In the genomic region with DNA sequence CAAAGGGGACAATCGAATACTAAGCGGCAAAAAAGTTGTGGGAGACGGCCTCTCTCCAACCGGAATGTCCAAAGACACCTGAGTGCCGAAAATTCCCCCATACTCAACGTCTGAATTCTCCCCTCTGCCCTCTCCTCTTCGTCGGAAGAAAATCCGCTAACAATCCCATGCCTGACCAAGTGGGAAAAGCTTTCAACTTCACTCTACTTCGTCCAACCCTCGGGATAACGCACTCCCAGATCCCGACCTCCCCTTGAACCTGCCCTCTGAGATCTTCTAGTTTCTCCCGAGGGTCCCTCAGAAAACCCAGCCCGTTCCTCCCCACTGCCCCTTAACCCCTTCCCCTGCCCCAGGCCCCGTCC, we compare ENCODE assay signal across 8 cellular contexts. TPM values are rescaled to one million over a fixed set of nuclear protein-coding genes. Genes with fewer than 3 reads are reported as not detected.
DNase-seq lines count a peak whose midpoint lies in the region; ATAC-seq and TF ChIP-seq lines count a peak whose summit lies in the region.

No MANE protein-coding gene starts in this region.

- intact Hi-C loops in dendritic cell treated with granulocyte-macrophage colony-stimulating factor and Interleukin-4, amounts not matched to agents 40 ng/mL and 50 ng/mL, for 4 days (cut with micrococcal nuclease): no loop called here
- intact Hi-C loops in aorta (cut with DNase I): loop anchor here in 1 of 2 donors (10.0 kb wide), 1 partner anchor 230 kb away; the partner anchor contains the start of gene GNAO1

- DNase-seq in M059J (ENCODE audit: low read depth) (peak; percentile 30), mesothelial cell of epicardium (ENCODE audit: low spot score in 2 of 2, unreplicated experiment in 2 of 2) (no peak), aorta (no peak), NCI-H1417 treated with DMSO at 0.1 percent for 48 hours (lab: John Stamatoyannopoulos, UW) (no peak), NCI-H146 treated with DMSO at 0.1 percent for 48 hours (lab: John Stamatoyannopoulos, UW; ENCODE audit: unreplicated experiment) (no peak)

- TF ChIP-seq CTCF in mesothelial cell of epicardium (IDR thresholded peaks at IDR 0.05; ENCODE audit: unreplicated experiment): no peak

- H3K9me3 Mint-ChIP-seq in dendritic cell treated with granulocyte-macrophage colony-stimulating factor and Interleukin-4, amounts not matched to agents 40 ng/mL and 50 ng/mL, for 4 days: no peaks in the 10 kb centered on the region
- no peaks in the 10 kb centered on the region for H3K9me3 Mint-ChIP-seq in mesothelial cell of epicardium

- H3K27me3 Mint-ChIP-seq in dendritic cell treated with granulocyte-macrophage colony-stimulating factor and Interleukin-4, amounts not matched to agents 40 ng/mL and 50 ng/mL, for 4 days: no peaks in the 10 kb centered on the region
- no peaks in the 10 kb centered on the region for H3K27me3 Mint-ChIP-seq in mesothelial cell of epicardium (ENCODE audit: low read depth)

- peak overlapping the region; percentile 88 to 98 (median 96) for H3K4me2 ChIP-seq in BLaER1 treated with 17β-estradiol and CSF1 and Interleukin-3, amounts not matched to agents 10 nM and 100 nM

- peak overlapping the region; percentile 87 for H3K27ac Mint-ChIP-seq in dendritic cell treated with granulocyte-macrophage colony-stimulating factor and Interleukin-4, amounts not matched to agents 40 ng/mL and 50 ng/mL, for 4 days
- peak overlapping the region; percentile 88 for H3K27ac Mint-ChIP-seq in mesothelial cell of epicardium

- H3K9me3 ChIP-seq in BLaER1 treated with 17β-estradiol and CSF1 and Interleukin-3, amounts not matched to agents 10 nM and 100 nM (replicated peaks in 1 of 11): no peaks in the 10 kb centered on the region
- no peaks in the 10 kb centered on the region for H3K9me3 ChIP-seq in aorta (ENCODE audit: control insufficient read depth, low read length)

- H3K27ac ChIP-seq in BLaER1 treated with 17β-estradiol and CSF1 and Interleukin-3, amounts not matched to agents 10 nM and 100 nM: peak overlapping the region; percentile 85 to 95 (median 90); a peak in 21 of 22 replicates
- H3K27ac ChIP-seq in aorta (ENCODE audit: low read depth in 1 of 2, low read length in 2 of 2): peak overlapping the region in 1 of 2 donors; percentile 94

- H3K36me3 Mint-ChIP-seq in dendritic cell treated with granulocyte-macrophage colony-stimulating factor and Interleukin-4, amounts not matched to agents 40 ng/mL and 50 ng/mL, for 4 days (ENCODE audit: low read depth): peaks cover 11% of the 10 kb centered on the region
- H3K36me3 Mint-ChIP-seq in mesothelial cell of epicardium: no peaks in the 10 kb centered on the region

- peaks cover 43% of the 10 kb centered on the region for H3K4me1 Mint-ChIP-seq in dendritic cell treated with granulocyte-macrophage colony-stimulating factor and Interleukin-4, amounts not matched to agents 40 ng/mL and 50 ng/mL, for 4 days (ENCODE audit: low read depth)
- peaks cover 30% of the 10 kb centered on the region for H3K4me1 Mint-ChIP-seq in mesothelial cell of epicardium

- H3K9ac ChIP-seq in BLaER1 treated with 17β-estradiol and CSF1 and Interleukin-3, amounts not matched to agents 10 nM and 100 nM: peak overlapping the region; percentile 87 to 98 (median 94)

- peaks cover 25 to 52% (median 41%) of the 10 kb centered on the region in 11 experiments; a peak in 21 of 22 replicates for H4K20me1 ChIP-seq in BLaER1 treated with 17β-estradiol and CSF1 and Interleukin-3, amounts not matched to agents 10 nM and 100 nM

- H3K4me3 ChIP-seq in BLaER1 treated with 17β-estradiol and CSF1 and Interleukin-3, amounts not matched to agents 10 nM and 100 nM: peak overlapping the region; percentile 77 to 98 (median 96)
- peak overlapping the region; percentile 98 to 100 for H3K4me3 ChIP-seq in aorta (ENCODE audit: low read length in 2 of 2)

- peaks cover 0 to 10% (median 5%) of the 10 kb centered on the region in 11 experiments; a peak in 11 of 22 replicates for H3K36me3 ChIP-seq in BLaER1 treated with 17β-estradiol and CSF1 and Interleukin-3, amounts not matched to agents 10 nM and 100 nM
- H3K36me3 ChIP-seq in aorta (ENCODE audit: control insufficient read depth in 1 of 2, insufficient read depth in 2 of 2, low read length in 1 of 2): no peaks in the 10 kb centered on the region

- ATAC-seq in aorta (ENCODE audit: low FRiP score) (peak; percentile 4), HG02763 (IDR thresholded peaks at IDR 0.05; ENCODE audit: unreplicated experiment) (no peak)

- peak overlapping the region; percentile 97 for H3K4me3 Mint-ChIP-seq in dendritic cell treated with granulocyte-macrophage colony-stimulating factor and Interleukin-4, amounts not matched to agents 40 ng/mL and 50 ng/mL, for 4 days
- H3K4me3 Mint-ChIP-seq in mesothelial cell of epicardium: peak overlapping the region; percentile 89

- H3K4me1 ChIP-seq in BLaER1 treated with 17β-estradiol and CSF1 and Interleukin-3, amounts not matched to agents 10 nM and 100 nM: peaks cover 31 to 48% (median 38%) of the 10 kb centered on the region in 10 experiments
- H3K4me1 ChIP-seq in aorta (ENCODE audit: control insufficient read depth in 1 of 2, insufficient read depth in 2 of 2, low read length in 2 of 2): peaks cover 0 to 16% of the 10 kb centered on the region in 2 donors

- WGBS in aorta, 2 donors: 0 to 1% methylated on average over 16 of the region's 16 CpGs

- H3K27me3 ChIP-seq in BLaER1 treated with 17β-estradiol and CSF1 and Interleukin-3, amounts not matched to agents 10 nM and 100 nM: no peaks in the 10 kb centered on the region
- H3K27me3 ChIP-seq in aorta (ENCODE audit: control insufficient read depth in 1 of 2, insufficient read depth in 2 of 2, low read length in 1 of 2): no peaks in the 10 kb centered on the region

RNA-seq across cellular contexts. Expression of gene AMFR, which starts 1.0 kb away (rescaled TPM):
- 128 and 196 TPM in 2 replicates for total RNA-seq in M059J (2014; rRNA removed; shearing (Covaris generic))
- total RNA-seq in mesothelial cell of epicardium (54.6 to 60.0 TPM (median 58.1 TPM) in 3 replicates), aorta (100 to 1,000 TPM; 112 to 124 TPM)
- polyA plus RNA-seq in aorta: 10 to 100 TPM; 34.6 to 66.1 TPM

RNA-seq across cellular contexts. Expression of gene NUDT21, which starts 26.7 kb away (rescaled TPM):
- total RNA-seq in M059J (2014; rRNA removed; shearing (Covaris generic)): 83.5 and 172 TPM in 2 replicates
- total RNA-seq in mesothelial cell of epicardium (134 to 141 TPM (median 136 TPM) in 3 replicates), aorta (10 to 100 TPM; 72.6 to 79.3 TPM)
- polyA plus RNA-seq in aorta: 10 to 100 TPM; 21.0 to 31.8 TPM

RNA-seq across cellular contexts. Expression of gene OGFOD1, which starts 27.0 kb away (rescaled TPM):
- 103 and 105 TPM in 2 replicates for total RNA-seq in M059J (2014; rRNA removed; shearing (Covaris generic))
- total RNA-seq in mesothelial cell of epicardium (34.3 to 37.2 TPM (median 35.5 TPM) in 3 replicates), aorta (10 to 100 TPM; 30.7 to 33.5 TPM)
- polyA plus RNA-seq in aorta: 10 to 100 TPM; 18.5 to 21.0 TPM
